In the genomic region with DNA sequence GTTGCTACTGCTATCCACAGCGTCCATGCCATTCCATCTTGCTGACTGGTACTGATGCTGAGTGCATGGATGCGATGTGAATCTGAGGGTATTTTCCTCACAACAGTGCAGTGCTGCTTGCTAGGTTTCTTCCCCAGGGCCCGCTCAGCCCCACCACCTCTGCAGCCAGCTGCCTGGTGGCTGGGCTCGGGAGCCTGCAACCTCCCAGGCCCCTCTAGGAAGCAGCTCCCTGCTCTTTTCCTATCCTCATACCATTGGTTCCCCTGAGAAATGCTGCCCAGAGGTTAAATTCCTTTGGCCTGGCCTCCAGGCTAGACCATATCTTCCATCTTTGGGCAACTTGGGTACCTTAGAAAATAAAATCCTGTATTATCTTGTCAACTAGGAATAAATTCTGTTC, we compare ENCODE assay signal across 35 cellular contexts.
"Had no signal": no experiment of that assay in that cellular context is flagged by ENCODE, and none has a peak within 500 bp of the region (broad histone marks: within the 10 kb centered on the region; RNA-seq: fewer than 3 reads in every experiment).

No MANE protein-coding gene starts in this region.

- H3K27me3 Mint-ChIP-seq: activated CD4-positive, alpha-beta memory T cell treated with anti-CD3 and anti-CD28 coated beads, Interleukin-2, amount 10 ng/mL, durations not matched to agents 7 days and 5 days; activated CD4-positive, alpha-beta T cell treated with anti-CD3 and anti-CD28 coated beads, Interleukin-2, amount 10 ng/mL, durations not matched to agents 7 days and 5 days; dendritic cell treated with granulocyte-macrophage colony-stimulating factor and Interleukin-4, amounts not matched to agents 40 ng/mL and 50 ng/mL, for 4 days had no signal

- H3K27me3 ChIP-seq: brain microvascular endothelial cell, dorsolateral prefrontal cortex had no signal

- DNase-seq: activated CD4-positive, alpha-beta memory T cell treated with anti-CD3 and anti-CD28 coated beads, Interleukin-2, amount 10 ng/mL, durations not matched to agents 7 days and 5 days; activated CD4-positive, alpha-beta T cell treated with anti-CD3 and anti-CD28 coated beads for 4 hours; activated CD4-positive, alpha-beta T cell treated with anti-CD3 and anti-CD28 coated beads, Interleukin-2, amount 10 ng/mL, durations not matched to agents 7 days and 5 days; activated CD4-positive, alpha-beta T cell treated with anti-CD3 and anti-CD28 coated beads, Interleukin-2, amount 50 U/mL, for 4 hours; activated CD4-positive, CD25-positive, alpha-beta regulatory T cell; activated CD4-positive, CD25-positive, alpha-beta regulatory T cell treated with anti-CD3 and anti-CD28 coated beads, Interleukin-2, amount 50 U/mL, for 72 hours; activated CD8-positive, alpha-beta memory T cell treated with anti-CD3 and anti-CD28 coated beads, Interleukin-2, amount 50 U/mL, for 48 hours; activated effector memory CD4-positive, alpha-beta T cell treated with Interleukin-2 at 50 U/mL for 16 hours; activated gamma-delta T cell treated with Interleukin-2 at 50 U/mL for 16 hours; activated naive CD4-positive, alpha-beta T cell treated with anti-CD3 and anti-CD28 coated beads, Interleukin-2, amount 50 U/mL, for 16 hours; activated naive CD4-positive, alpha-beta T cell treated with Interleukin-2 at 50 U/mL for 16 hours; activated T-cell treated with anti-CD3 and anti-CD28 coated beads for 4 hours; activated T-cell treated with anti-CD3 and anti-CD28 coated beads, Interleukin-2, amount 50 U/mL, for 24 hours; activated T-cell treated with anti-CD3 and anti-CD28 coated beads, Interleukin-2, amount 50 U/mL, for 72 hours; amniotic stem cell; anterior cingulate cortex; brain microvascular endothelial cell; dorsolateral prefrontal cortex; effector memory CD4-positive, alpha-beta T cell; endodermal cell; foreskin fibroblast; head of caudate nucleus; T-helper 1 cell; T-helper 17 cell; T1000; WERI-Rb-1 had no signal

- FAIRE-seq: astrocyte, bronchial epithelial cell, frontal cortex had no signal

- H3K27ac ChIP-seq: brain microvascular endothelial cell, coronary artery, dorsolateral prefrontal cortex, WERI-Rb-1 had no signal

- H3K36me3 Mint-ChIP-seq: activated naive CD8-positive, alpha-beta T cell had no signal

- H3K27ac Mint-ChIP-seq: activated CD4-positive, alpha-beta memory T cell treated with anti-CD3 and anti-CD28 coated beads, Interleukin-2, amount 10 ng/mL, durations not matched to agents 7 days and 5 days; activated CD4-positive, alpha-beta T cell treated with anti-CD3 and anti-CD28 coated beads, Interleukin-2, amount 10 ng/mL, durations not matched to agents 7 days and 5 days; activated naive CD8-positive, alpha-beta T cell; activated T-cell treated with anti-CD3 and anti-CD28 coated beads, Interleukin-2, amount 50 U/mL, for 24 hours; activated T-cell treated with anti-CD3 and anti-CD28 coated beads, Interleukin-2, amount 50 U/mL, for 72 hours; dendritic cell treated with granulocyte-macrophage colony-stimulating factor and Interleukin-4, amounts not matched to agents 40 ng/mL and 50 ng/mL, for 4 days; endodermal cell; T-helper 17 cell; T-helper 2 cell treated with Interferon-gamma antibody and Interleukin-4, amounts not matched to agents 5 μg/mL and 100 μg/mL, for 36 hours had no signal

- ATAC-seq: activated T-cell treated with anti-CD3 and anti-CD28 coated beads, Interleukin-2, amount 50 U/mL, for 72 hours; esophagus mucosa; T-helper 17 cell had no signal

- H3K4me3 Mint-ChIP-seq: activated CD4-positive, alpha-beta memory T cell treated with anti-CD3 and anti-CD28 coated beads, Interleukin-2, amount 10 ng/mL, durations not matched to agents 7 days and 5 days; activated CD4-positive, alpha-beta T cell treated with anti-CD3 and anti-CD28 coated beads, Interleukin-2, amount 10 ng/mL, durations not matched to agents 7 days and 5 days; activated naive CD8-positive, alpha-beta T cell; activated T-cell treated with anti-CD3 and anti-CD28 coated beads, Interleukin-2, amount 50 U/mL, for 24 hours; activated T-cell treated with anti-CD3 and anti-CD28 coated beads, Interleukin-2, amount 50 U/mL, for 72 hours; central memory CD8-positive, alpha-beta T cell; dendritic cell treated with granulocyte-macrophage colony-stimulating factor and Interleukin-4, amounts not matched to agents 40 ng/mL and 50 ng/mL, for 4 days; endodermal cell; T-helper 17 cell; T-helper 2 cell treated with Interferon-gamma antibody and Interleukin-4, amounts not matched to agents 5 μg/mL and 100 μg/mL, for 36 hours had no signal

- H3K4me3 ChIP-seq: coronary artery, dorsolateral prefrontal cortex had no signal

- H3K4me1 Mint-ChIP-seq: activated CD4-positive, alpha-beta memory T cell treated with anti-CD3 and anti-CD28 coated beads, Interleukin-2, amount 10 ng/mL, durations not matched to agents 7 days and 5 days; activated CD4-positive, alpha-beta T cell treated with anti-CD3 and anti-CD28 coated beads, Interleukin-2, amount 10 ng/mL, durations not matched to agents 7 days and 5 days; central memory CD8-positive, alpha-beta T cell; T-helper 17 cell had no signal

- H3K9me3 Mint-ChIP-seq: activated CD4-positive, alpha-beta memory T cell treated with anti-CD3 and anti-CD28 coated beads, Interleukin-2, amount 10 ng/mL, durations not matched to agents 7 days and 5 days; activated CD4-positive, alpha-beta T cell treated with anti-CD3 and anti-CD28 coated beads, Interleukin-2, amount 10 ng/mL, durations not matched to agents 7 days and 5 days; activated T-cell treated with anti-CD3 and anti-CD28 coated beads, Interleukin-2, amount 50 U/mL, for 24 hours; activated T-cell treated with anti-CD3 and anti-CD28 coated beads, Interleukin-2, amount 50 U/mL, for 72 hours; central memory CD8-positive, alpha-beta T cell; dendritic cell treated with granulocyte-macrophage colony-stimulating factor and Interleukin-4, amounts not matched to agents 40 ng/mL and 50 ng/mL, for 4 days; endodermal cell; T-helper 2 cell treated with Interferon-gamma antibody and Interleukin-4, amounts not matched to agents 5 μg/mL and 100 μg/mL, for 36 hours had no signal

- H3K36me3 ChIP-seq: brain microvascular endothelial cell, WERI-Rb-1 had no signal
